Comparison of ENCODE assay signal across 9 cellular contexts in genomic region chr17:68533887-68534700, GRCh38. TPM values are rescaled to one million over a fixed set of nuclear protein-coding genes. Genes with fewer than 3 reads are reported as not detected.
DNase-seq lines count a peak whose midpoint lies in the region; ATAC-seq and TF ChIP-seq lines count a peak whose summit lies in the region.
"Had no signal": no experiment of that assay in that cellular context is flagged by ENCODE, and none has a peak within 500 bp of the region (broad histone marks: within the 10 kb centered on the region; RNA-seq: fewer than 3 reads in every experiment).

No MANE protein-coding gene starts in this region.

- H3K36me3 ChIP-seq in heart right ventricle (peaks cover 0 to 100% (median 57%) of the 10 kb centered on the region in 9 donors), upper lobe of right lung (peaks cover 96% of the 10 kb centered on the region)

- H3K9me3 ChIP-seq in heart right ventricle, result no peaks in the 10 kb centered on the region
- no peaks in the 10 kb centered on the region for H3K9me3 ChIP-seq in upper lobe of right lung
- H3K9me3 ChIP-seq: neutrophil had no signal

- H3K27ac Mint-ChIP-seq in activated T-helper 2 cell treated with anti-CD3 and anti-CD28 coated beads, Interferon-gamma antibody, Interleukin-2, Interleukin-4, amounts not matched to agents 10 μg/mL and 5 μg/mL and 100 μg/mL, durations not matched to agents 14 hours and 24 hours and 36 hours, result peak overlapping the region; percentile 53

- H3K9me3 Mint-ChIP-seq in activated T-helper 2 cell treated with anti-CD3 and anti-CD28 coated beads, Interferon-gamma antibody, Interleukin-2, Interleukin-4, amounts not matched to agents 10 μg/mL and 5 μg/mL and 100 μg/mL, durations not matched to agents 14 hours and 24 hours and 36 hours, result no peaks in the 10 kb centered on the region

- ATAC-seq in heart right ventricle, result no peak
- ATAC-seq in left cardiac atrium, result no peak
- ATAC-seq in upper lobe of right lung, result no peak
- ATAC-seq in HG03457 (IDR thresholded peaks at IDR 0.05; ENCODE audit: unreplicated experiment), result no peak
- ATAC-seq in GM21526 (IDR thresholded peaks at IDR 0.05; ENCODE audit: low FRiP score, unreplicated experiment), result no peak

- no peaks in the 10 kb centered on the region for H3K27me3 Mint-ChIP-seq in activated T-helper 2 cell treated with anti-CD3 and anti-CD28 coated beads, Interferon-gamma antibody, Interleukin-2, Interleukin-4, amounts not matched to agents 10 μg/mL and 5 μg/mL and 100 μg/mL, durations not matched to agents 14 hours and 24 hours and 36 hours (ENCODE audit: low read depth)

- H3K27me3 ChIP-seq in heart right ventricle (no peaks in the 10 kb centered on the region), upper lobe of right lung (no peaks in the 10 kb centered on the region)
- H3K27me3 ChIP-seq: neutrophil had no signal

- H3K4me1 ChIP-seq in heart right ventricle (peaks cover 0 to 70% (median 11%) of the 10 kb centered on the region in 9 donors), upper lobe of right lung (no peaks in the 10 kb centered on the region)

- H3K4me3 ChIP-seq in heart right ventricle (no peak overlapping the region), upper lobe of right lung (no peak overlapping the region)

- WGBS in heart right ventricle, 2 donors, result 70 to 75% methylated on average over 6 of the region's 6 CpGs

- TF ChIP-seq CTCF in heart right ventricle (IDR thresholded peaks at IDR 0.05) (peak in 7 of 9 donors; percentile 6 to 47 (median 43)), upper lobe of right lung (IDR thresholded peaks at IDR 0.05) (peak; percentile 40)

- peaks cover 7% of the 10 kb centered on the region for H3K4me1 Mint-ChIP-seq in activated T-helper 2 cell treated with anti-CD3 and anti-CD28 coated beads, Interferon-gamma antibody, Interleukin-2, Interleukin-4, amounts not matched to agents 10 μg/mL and 5 μg/mL and 100 μg/mL, durations not matched to agents 14 hours and 24 hours and 36 hours (ENCODE audit: low read depth)

- H3K36me3 Mint-ChIP-seq in activated T-helper 2 cell treated with anti-CD3 and anti-CD28 coated beads, Interferon-gamma antibody, Interleukin-2, Interleukin-4, amounts not matched to agents 10 μg/mL and 5 μg/mL and 100 μg/mL, durations not matched to agents 14 hours and 24 hours and 36 hours (ENCODE audit: low read depth), result peaks cover 72% of the 10 kb centered on the region

- intact Hi-C loops in heart right ventricle (cut with DNase I), result loop anchor here in 3 of 10 donors (5.0 to 10.0 kb wide), 3 partner anchors 61 to 231 kb away; no protein-coding TSS in a partner anchor
- intact Hi-C loops in left cardiac atrium (cut with DNase I), result loop anchor here in 1 of 2 donors (10.0 kb wide), 2 partner anchors 81 to 231 kb away; no protein-coding TSS in a partner anchor
- intact Hi-C loops in activated T-helper 2 cell treated with anti-CD3 and anti-CD28 coated beads, Interferon-gamma antibody, Interleukin-2, Interleukin-4, amounts not matched to agents 10 μg/mL and 5 μg/mL and 100 μg/mL, durations not matched to agents 14 hours and 24 hours and 36 hours (cut with micrococcal nuclease), result loop anchor here (10.0 kb wide), 2 partner anchors 81 to 231 kb away; no protein-coding TSS in a partner anchor
- intact Hi-C loops in upper lobe of right lung (cut with DNase I), result no loop called here

- H3K27ac ChIP-seq in heart right ventricle (peak overlapping the region in 5 of 10 donors; percentile 11 to 59 (median 23)), upper lobe of right lung (no peak overlapping the region)
- H3K27ac ChIP-seq: neutrophil had no signal

- H3K4me3 Mint-ChIP-seq in activated T-helper 2 cell treated with anti-CD3 and anti-CD28 coated beads, Interferon-gamma antibody, Interleukin-2, Interleukin-4, amounts not matched to agents 10 μg/mL and 5 μg/mL and 100 μg/mL, durations not matched to agents 14 hours and 24 hours and 36 hours (ENCODE audit: low read depth), result no peak overlapping the region

- DNase-seq in heart right ventricle (no peak), left cardiac atrium (no peak), iris pigment epithelial cell (ENCODE audit: low read depth) (peak; percentile 50), upper lobe of right lung (no peak), hypothalamus (lab: John Stamatoyannopoulos, UW) (no peak)
- DNase-seq in activated T-helper 2 cell treated with anti-CD3 and anti-CD28 coated beads, Interferon-gamma antibody, Interleukin-2, Interleukin-4, amounts not matched to agents 10 μg/mL and 5 μg/mL and 100 μg/mL, durations not matched to agents 14 hours and 24 hours and 36 hours (ENCODE audit: low spot score), result no peak

RNA-seq across cellular contexts. Expression of gene PRKAR1A, which starts 21.9 kb away (rescaled TPM):
- total RNA-seq in heart right ventricle (1,000 to 10,000 TPM in 5 of 10 donors, 100 to 1,000 TPM in 5; 609 to 1,378 (median 974) TPM), left cardiac atrium (100 to 1,000 TPM; 483 to 653 TPM), upper lobe of right lung (389 TPM)
- polyA plus RNA-seq in heart right ventricle, result 100 to 1,000 TPM; 170 to 489 TPM
- total RNA-seq in activated T-helper 2 cell treated with anti-CD3 and anti-CD28 coated beads, Interferon-gamma antibody, Interleukin-2, Interleukin-4, amounts not matched to agents 10 μg/mL and 5 μg/mL and 100 μg/mL, durations not matched to agents 14 hours and 24 hours and 36 hours, result 263 and 265 TPM in 2 replicates
